In genomic region chr18:54849683-54850082, GRCh38 we compare ENCODE assay signal across 27 cellular contexts.
"Had no signal": no experiment of that assay in that cellular context is flagged by ENCODE, and none has a peak within 500 bp of the region (broad histone marks: within the 10 kb centered on the region; RNA-seq: fewer than 3 reads in every experiment).

No MANE protein-coding gene starts in this region.

- H3K4me3 ChIP-seq: neural progenitor cell, ovary, psoas muscle, right lobe of liver, sigmoid colon, stomach, thoracic aorta, thyroid gland, tibial nerve, upper lobe of left lung, vagina had no signal

- H3K36me3 Mint-ChIP-seq: neural progenitor cell; stimulated activated effector memory CD8-positive, alpha-beta T cell treated with anti-CD3 and anti-CD28 coated beads, Interleukin-12 subunit alpha, Interleukin-12 subunit beta, amount 100 ng/mL, for 72 hours; stimulated activated naive B cell treated with anti-CD40 and anti-IgM and Interleukin-4, amounts not matched to agents 10 μg/mL and 1 μg/mL and 100 μg/mL, for 72 hours had no signal

- DNase-seq: occipital lobe; ovary; posterior cingulate gyrus; psoas muscle; right lobe of liver; sigmoid colon; small intestine; stimulated activated CD4-positive, alpha-beta T cell treated with anti-CD3 and anti-CD28 coated beads, Interleukin-15, amount 100 ng/mL, for 24 hours; stimulated activated CD4-positive, alpha-beta T cell treated with anti-CD3 and anti-CD28 coated beads, Interleukin-2, amount 100 ng/mL, for 24 hours; stimulated activated CD4-positive, alpha-beta T cell treated with anti-CD3 and anti-CD28 coated beads, Interleukin-2, amount 100 ng/mL, for 48 hours; stimulated activated CD4-positive, alpha-beta T cell treated with anti-CD3 and anti-CD28 coated beads, Interleukin-4, amount 100 ng/mL, for 24 hours; stimulated activated naive B cell treated with anti-CD40 and anti-IgM and Interleukin-4, amounts not matched to agents 10 μg/mL and 1 μg/mL and 100 μg/mL, for 72 hours; stimulated activated naive CD4-positive, alpha-beta T cell treated with Interleukin-2 at 50 U/mL for 16 hours; stomach; thyroid gland; trophoblast cell; upper lobe of left lung had no signal

- H3K9me3 ChIP-seq: ovary, psoas muscle, right lobe of liver, sigmoid colon, stomach, thoracic aorta, thyroid gland, tibial nerve, upper lobe of left lung, vagina had no signal

- H3K4me1 Mint-ChIP-seq: nephron, neural progenitor cell had no signal

- H3K4me1 ChIP-seq: neural progenitor cell, parathyroid adenoma, psoas muscle, sigmoid colon, thyroid gland, tibial nerve, vagina had no signal

- H3K27ac Mint-ChIP-seq: nephron; neural progenitor cell; progenitor cell of endocrine pancreas; stimulated activated effector memory CD8-positive, alpha-beta T cell treated with anti-CD3 and anti-CD28 coated beads, Interleukin-12 subunit alpha, Interleukin-12 subunit beta, amount 100 ng/mL, for 72 hours; stimulated activated naive B cell treated with anti-CD40 and anti-IgM and Interleukin-4, amounts not matched to agents 10 μg/mL and 1 μg/mL and 100 μg/mL, for 72 hours; stimulated activated naive CD8-positive, alpha-beta T cell treated with anti-CD3 and anti-CD28 coated beads, Interleukin-15, Interleukin-2, amounts not matched to agents 100 ng/mL and 50 ng/mL, for 24 hours had no signal

- H3K4me3 Mint-ChIP-seq: nephron; neural progenitor cell; stimulated activated effector memory CD8-positive, alpha-beta T cell treated with anti-CD3 and anti-CD28 coated beads, Interleukin-12 subunit alpha, Interleukin-12 subunit beta, amount 100 ng/mL, for 72 hours; stimulated activated naive B cell treated with anti-CD40 and anti-IgM and Interleukin-4, amounts not matched to agents 10 μg/mL and 1 μg/mL and 100 μg/mL, for 72 hours; stimulated activated naive CD8-positive, alpha-beta T cell treated with anti-CD3 and anti-CD28 coated beads, Interleukin-15, Interleukin-2, amounts not matched to agents 100 ng/mL and 50 ng/mL, for 24 hours had no signal

- H3K9me3 Mint-ChIP-seq: nephron; neural progenitor cell; stimulated activated effector memory CD8-positive, alpha-beta T cell treated with anti-CD3 and anti-CD28 coated beads, Interleukin-12 subunit alpha, Interleukin-12 subunit beta, amount 100 ng/mL, for 72 hours; stimulated activated naive B cell treated with anti-CD40 and anti-IgM and Interleukin-4, amounts not matched to agents 10 μg/mL and 1 μg/mL and 100 μg/mL, for 72 hours; stimulated activated naive CD8-positive, alpha-beta T cell treated with anti-CD3 and anti-CD28 coated beads, Interleukin-15, Interleukin-2, amounts not matched to agents 100 ng/mL and 50 ng/mL, for 24 hours had no signal

- H3K27me3 ChIP-seq: neural progenitor cell, ovary, right lobe of liver, sigmoid colon, stomach, thyroid gland, tibial nerve, upper lobe of left lung, vagina had no signal

- ATAC-seq: psoas muscle; right cardiac atrium; right lobe of liver; stimulated activated effector memory CD8-positive, alpha-beta T cell treated with anti-CD3 and anti-CD28 coated beads, Interleukin-12 subunit alpha, Interleukin-12 subunit beta, amount 100 ng/mL, for 72 hours; stimulated activated naive B cell treated with anti-CD40 and anti-IgM and Interleukin-4, amounts not matched to agents 10 μg/mL and 1 μg/mL and 100 μg/mL, for 72 hours had no signal

- H3K27ac ChIP-seq: neural progenitor cell, ovary, parathyroid adenoma, psoas muscle, right lobe of liver, sigmoid colon, stomach, thoracic aorta, thyroid gland, tibial nerve, upper lobe of left lung, vagina had no signal

- H3K27me3 Mint-ChIP-seq: progenitor cell of endocrine pancreas; stimulated activated naive CD8-positive, alpha-beta T cell treated with anti-CD3 and anti-CD28 coated beads, Interleukin-15, Interleukin-2, amounts not matched to agents 100 ng/mL and 50 ng/mL, for 24 hours had no signal

- H3K36me3 ChIP-seq: neural progenitor cell, ovary, right lobe of liver, sigmoid colon, stomach, thoracic aorta, thyroid gland, tibial nerve, upper lobe of left lung, vagina had no signal
